ENCODE assay signal across 7 cellular contexts in the genomic region with DNA sequence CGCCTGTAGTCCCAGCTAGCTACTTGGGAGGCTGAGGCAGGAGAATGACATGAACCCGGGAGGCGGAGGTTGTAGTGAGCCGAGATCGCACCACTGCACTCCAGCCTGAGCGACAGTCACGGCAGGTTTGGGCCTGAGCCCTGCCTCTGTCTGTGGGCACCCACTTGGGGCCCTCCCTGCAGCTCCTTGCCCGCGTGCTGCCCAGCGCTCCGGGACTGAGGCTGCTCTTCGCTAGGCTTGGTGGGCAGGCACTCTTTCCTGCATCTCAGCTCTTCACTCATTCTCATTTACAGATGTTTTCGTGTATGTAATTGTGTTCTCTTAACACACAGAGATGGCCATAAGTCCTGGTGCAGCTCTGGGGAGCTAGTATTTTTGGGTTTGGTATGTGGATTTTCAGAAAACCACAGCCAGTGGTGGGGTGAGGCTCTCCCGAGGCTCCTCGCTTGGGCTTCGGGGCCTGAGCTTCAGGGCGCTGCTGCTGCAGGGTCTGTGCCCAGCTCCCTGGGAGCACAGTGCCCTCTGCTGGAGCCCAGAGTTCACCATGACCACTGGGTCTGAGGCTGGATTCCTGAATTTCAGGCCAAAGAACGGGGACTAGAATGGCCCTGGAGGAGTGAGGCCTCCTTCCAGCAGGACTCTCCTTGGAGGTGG. TPM values are rescaled to one million over a fixed set of nuclear protein-coding genes. Genes with fewer than 3 reads are reported as not detected.
DNase-seq lines count a peak whose midpoint lies in the region; ATAC-seq and TF ChIP-seq lines count a peak whose summit lies in the region.

No MANE protein-coding gene starts in this region.

- intact Hi-C loops in activated B cell treated with CpG ODN at 0.5 μM for 24 hours (cut with micrococcal nuclease) = loop anchor here (1.0 kb wide), 4 partner anchors 253 to 396 kb away; no protein-coding TSS in a partner anchor

- H3K36me3 Mint-ChIP-seq in activated B cell treated with CpG ODN at 0.5 μM for 24 hours (ENCODE audit: low read depth) = peaks cover 63% of the 10 kb centered on the region

- H3K4me3 Mint-ChIP-seq in activated B cell treated with CpG ODN at 0.5 μM for 24 hours = no peak overlapping the region

- CTCF ChIA-PET in activated B cell treated with CpG ODN at 0.5 μM for 24 hours (lab: Charles Lee) = interaction anchor here (0.7 to 3.1 kb wide), 32 partner anchors 9 to 396 kb away, joined by 3 to 38 read pairs (median 4); partner anchors contain the start of genes COMP, COPE, DDX49 and ELL

- H3K27me3 ChIP-seq in kidney epithelial cell (ENCODE audit: control insufficient read depth, insufficient read depth, low read length) = no peaks in the 10 kb centered on the region

- H3K4me3 ChIP-seq in kidney epithelial cell (ENCODE audit: low read depth, low read length) = no peak overlapping the region

- H3K36me3 ChIP-seq in kidney epithelial cell (ENCODE audit: control insufficient read depth, insufficient read depth, low read length) = peaks cover 2% of the 10 kb centered on the region

- H3K27me3 Mint-ChIP-seq in activated B cell treated with CpG ODN at 0.5 μM for 24 hours = no peaks in the 10 kb centered on the region

- peak; percentile 89 for TF ChIP-seq CTCF in GM10266 (IDR thresholded peaks at IDR 0.05; ENCODE audit: control insufficient read depth, insufficient read depth, low read depth, missing control alignments)
- peak; percentile 35 for TF ChIP-seq CTCF in activated B cell treated with CpG ODN at 0.5 μM for 24 hours (IDR thresholded peaks at IDR 0.05)
- peak; percentile 98 for TF ChIP-seq CTCF in kidney epithelial cell (IDR thresholded peaks at IDR 0.05; ENCODE audit: insufficient read depth, low read length, poor library complexity, severe bottlenecking)

- ATAC-seq in activated B cell treated with CpG ODN at 0.5 μM for 24 hours (ENCODE audit: low read depth) = peak; percentile 77
- ATAC-seq in HG03139 (IDR thresholded peaks at IDR 0.05; ENCODE audit: unreplicated experiment) = no peak

- DNase-seq in GM10266 (ENCODE audit: extremely low spot score) (peak; percentile 77), NCI-H1092 (lab: John Stamatoyannopoulos, UW) (peak; percentile 57), activated B cell treated with CpG ODN at 0.5 μM for 24 hours (peak; percentile 56), caudate nucleus (lab: John Stamatoyannopoulos, UW) (peak in 56 of 61 donors; percentile 12 to 84 (median 52)), kidney epithelial cell (ENCODE audit: low read depth) (peak; percentile 23)
- peak; percentile 45 to 63 for DNase-seq in stimulated activated CD4-positive, alpha-beta T cell treated with anti-CD3 and anti-CD28 coated beads, Interleukin-1b, Interleukin-23, amount 100 ng/mL, for 4 hours (ENCODE audit: low read depth in 2 of 2)

- POLR2A ChIA-PET in activated B cell treated with CpG ODN at 0.5 μM for 24 hours (lab: Charles Lee) = interaction anchor here (0.5 to 1.6 kb wide), 9 partner anchors 8 to 567 kb away, joined by 3 to 6 read pairs (median 4); partner anchors contain the start of gene UPF1

- H3K9me3 Mint-ChIP-seq in activated B cell treated with CpG ODN at 0.5 μM for 24 hours = no peaks in the 10 kb centered on the region

- H3K27ac Mint-ChIP-seq in activated B cell treated with CpG ODN at 0.5 μM for 24 hours = peak overlapping the region; percentile 46

- no peak overlapping the region for H3K27ac ChIP-seq in caudate nucleus (ENCODE audit: low read depth, low read length)

- peaks cover 75% of the 10 kb centered on the region for H3K4me1 Mint-ChIP-seq in activated B cell treated with CpG ODN at 0.5 μM for 24 hours

RNA-seq across cellular contexts. Expression of gene UPF1, which starts 15.2 kb away (rescaled TPM):
- 93.2 and 107 TPM in 2 replicates for total RNA-seq in activated B cell treated with CpG ODN at 0.5 μM for 24 hours
- 71.6 and 81.1 TPM in 2 replicates for total RNA-seq in kidney epithelial cell

RNA-seq across cellular contexts. Expression of gene CERS1, which starts 49.0 kb away (rescaled TPM):
- total RNA-seq in activated B cell treated with CpG ODN at 0.5 μM for 24 hours (not detected in 2 replicates), kidney epithelial cell (2.3 and 2.9 TPM in 2 replicates)

RNA-seq across cellular contexts. Expression of gene COMP, which starts 55.9 kb away (rescaled TPM):
- total RNA-seq in activated B cell treated with CpG ODN at 0.5 μM for 24 hours (0.10 and 0.16 TPM in 2 replicates), kidney epithelial cell (not detected in 2 replicates)

Comparison
In these comparisons a context has a peak if more than half of its experiments do, and no peak if none do; other contexts are left out.
1. DNase-seq: peak in every context shown above with its lines; median percentile 77 in GM10266; 57 in NCI-H1092; 56 in activated B cell treated with CpG ODN at 0.5 μM for 24 hours; 54 in stimulated activated CD4-positive, alpha-beta T cell treated with anti-CD3 and anti-CD28 coated beads, Interleukin-1b, Interleukin-23, amount 100 ng/mL, for 4 hours; 52 in caudate nucleus; 23 in kidney epithelial cell.
2. CTCF ChIP-seq: peak in every context shown above with its lines; median percentile 98 in kidney epithelial cell; 89 in GM10266; 35 in activated B cell treated with CpG ODN at 0.5 μM for 24 hours.